ENCODE assay signal across 1 cellular context in genomic region chr5:180783340-180784052, GRCh38.
TF ChIP-seq lines count a peak whose summit lies in the region.

No MANE protein-coding gene starts in this region.

TF ChIP-seq in H1, 55 proteins besides CTCF, POLR2A, EP300 and RAD21:
- TF ChIP-seq CHD1 (IDR thresholded peaks at IDR 0.05; ENCODE audit: low read depth, low read length) (no peak), YY1 (IDR thresholded peaks at IDR 0.05; ENCODE audit: low read depth, low read length) (no peak), NANOG (IDR thresholded peaks at IDR 0.05; ENCODE audit: insufficient read depth, low read depth, low read length, poor library complexity, severe bottlenecking) (no peak), EGR1 (IDR thresholded peaks at IDR 0.05; ENCODE audit: borderline replicate concordance, low read depth, low read length) (no peak), CBX5 (IDR thresholded peaks at IDR 0.05; ENCODE audit: low read depth, low read length) (no peak), SIX5 (IDR thresholded peaks at IDR 0.05; ENCODE audit: low read depth, low read length) (no peak)
